Comparison of ENCODE assay signal across 8 cellular contexts in the genomic region with DNA sequence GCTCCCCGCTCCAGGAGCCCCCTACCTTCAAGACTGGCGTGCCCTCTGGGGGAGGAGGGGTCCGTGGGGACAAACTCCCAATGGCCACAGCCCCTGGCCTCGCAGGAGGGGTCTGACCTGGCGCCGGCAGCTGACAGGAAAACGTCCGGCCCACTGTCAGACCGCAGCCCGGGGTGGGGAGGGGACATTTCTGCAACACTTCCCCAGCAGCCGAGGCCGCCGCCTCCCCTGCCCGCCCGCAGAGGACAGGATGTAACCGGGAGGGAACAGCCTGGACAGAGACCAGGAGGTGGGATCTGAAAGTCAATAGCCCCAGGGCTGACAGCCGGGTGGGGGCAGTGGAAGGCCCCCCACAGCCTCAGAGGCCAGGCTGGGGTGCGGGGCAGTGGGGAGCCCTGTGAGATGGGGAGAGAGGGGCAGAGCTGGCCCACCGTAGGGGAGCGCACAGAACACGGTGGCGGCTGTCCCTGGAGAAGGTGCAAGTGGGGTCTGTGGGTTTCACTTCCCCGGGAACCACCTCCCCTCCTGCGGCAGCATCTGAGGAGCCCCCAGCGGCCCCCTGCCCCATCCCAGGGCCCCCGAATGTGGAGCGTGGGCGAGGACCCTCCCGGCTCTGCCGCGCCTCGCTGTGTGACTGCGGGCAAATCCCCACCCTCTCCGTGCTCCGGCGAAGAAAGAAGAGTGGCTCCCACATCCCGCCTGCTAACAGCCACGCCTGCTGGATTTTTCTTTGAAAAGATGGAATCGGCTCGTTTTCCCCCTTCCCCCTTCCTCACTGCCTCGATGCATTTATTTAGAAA. TPM values are rescaled to one million over a fixed set of nuclear protein-coding genes. Genes with fewer than 3 reads are reported as not detected.
A peak's percentile ranks its signal among the peaks of the same experiment; 100 is the strongest.
DNase-seq lines count a peak whose midpoint lies in the region; ATAC-seq and TF ChIP-seq lines count a peak whose summit lies in the region.

A gene with protein sequence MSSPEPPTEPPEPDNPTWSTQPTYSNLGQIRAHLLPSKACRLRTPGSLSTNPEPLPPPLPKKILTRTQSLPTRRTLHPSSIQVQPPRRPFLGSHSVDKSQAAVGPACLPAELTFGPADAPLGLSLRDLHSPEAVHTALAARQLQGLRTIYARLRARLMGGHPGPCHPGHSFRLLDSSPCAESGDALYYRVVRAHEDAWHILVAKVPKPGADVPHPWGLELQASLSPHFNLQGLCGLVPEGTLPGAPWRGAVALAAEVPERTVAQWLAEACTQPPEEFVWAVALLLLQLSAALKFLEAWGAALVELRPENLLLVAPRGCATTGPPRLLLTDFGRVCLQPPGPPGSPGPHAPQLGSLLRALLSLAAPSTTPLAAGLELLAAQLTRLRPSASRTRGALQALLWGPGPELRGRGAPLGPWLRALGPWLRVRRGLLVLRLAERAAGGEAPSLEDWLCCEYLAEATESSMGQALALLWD (minus strand): TSS at position 114 of the 800 bp plus-strand sequence. CDS start 1,244 bp downstream, outside the sequence.

- peak; percentile 70 for DNase-seq in GM13977 (ENCODE audit: low spot score)
- DNase-seq in RPMI8226: peak; percentile 40
- peak; percentile 54 for DNase-seq in esophagus squamous epithelium (lab: John Stamatoyannopoulos, UW)
- DNase-seq in myocyte (ENCODE audit: low read depth): peak; percentile 50
- DNase-seq in NCI-H187 (lab: John Stamatoyannopoulos, UW): no peak

- peaks cover 0 to 36% (median 0%) of the 10 kb centered on the region in 4 donors for H3K27me3 ChIP-seq in esophagus squamous epithelium

- 31% methylated on average over 10 to 12 of the region's 41 CpGs for WGBS in esophagus squamous epithelium, 2 donors

- H3K9me3 ChIP-seq in esophagus squamous epithelium: no peaks in the 10 kb centered on the region

- in situ Hi-C loops in GM13977 (cut with MboI; ENCODE audit: low pct_unique_long_range_greater_than_20kb, low sequenced_read_pairs, unreplicated experiment): no loop called here

- H3K4me1 ChIP-seq in esophagus squamous epithelium: peaks cover 0 to 16% (median 10%) of the 10 kb centered on the region in 3 donors

- TF ChIP-seq POLR2A in esophagus squamous epithelium (IDR thresholded peaks at IDR 0.05): peak in 1 of 4 donors; percentile 18

- no peak for ATAC-seq in HG03442 (IDR thresholded peaks at IDR 0.05; ENCODE audit: unreplicated experiment)
- ATAC-seq in GM21786 (IDR thresholded peaks at IDR 0.05; ENCODE audit: unreplicated experiment): no peak
- no peak for ATAC-seq in HG02885 (IDR thresholded peaks at IDR 0.05; ENCODE audit: poor library complexity, unreplicated experiment)

- no peaks in the 10 kb centered on the region for H3K36me3 ChIP-seq in esophagus squamous epithelium

- TF ChIP-seq CTCF in GM13977 (IDR thresholded peaks at IDR 0.05; ENCODE audit: extremely low read depth, insufficient read depth, missing control alignments) (no peak), esophagus squamous epithelium (IDR thresholded peaks at IDR 0.05) (no peak)

- H3K4me3 ChIP-seq in esophagus squamous epithelium: peak within 1 kb of the TSS in 3 of 4 donors; percentile 37 to 61 (median 39)

- H3K27ac ChIP-seq in esophagus squamous epithelium: peak within 1 kb of the TSS; percentile 12 to 62 (median 38)

- intact Hi-C loops in esophagus squamous epithelium (cut with DNase I): loop anchor here (10.0 kb wide), 2 partner anchors 113 to 343 kb away; no protein-coding TSS in a partner anchor

RNA-seq across cellular contexts. Expression of the gene that starts here (rescaled TPM):
- total RNA-seq in esophagus squamous epithelium: under 1 TPM in 3 of 4 donors, not detected in 1; 0.32 to 0.40 (median 0.38) TPM
- 0.16 and 0.36 TPM in 2 replicates for total RNA-seq in myocyte
- polyA plus RNA-seq in myocyte (2012): 0.21 TPM

Comparison
In these comparisons a context has a peak if more than half of its experiments do, and no peak if none do; other contexts are left out.
1. Peak in DNase-seq, H3K4me3 ChIP-seq and H3K27ac ChIP-seq in esophagus squamous epithelium; RNA of the gene not detected or under 1 TPM.
2. Peak in DNase-seq in myocyte; RNA of the gene not detected or under 1 TPM.
3. DNase-seq: peak in GM13977 (single experiment) and RPMI8226 (single experiment); none in NCI-H187 (0 of 2).